ENCODE assay signal across 2 cellular contexts in the genomic region with DNA sequence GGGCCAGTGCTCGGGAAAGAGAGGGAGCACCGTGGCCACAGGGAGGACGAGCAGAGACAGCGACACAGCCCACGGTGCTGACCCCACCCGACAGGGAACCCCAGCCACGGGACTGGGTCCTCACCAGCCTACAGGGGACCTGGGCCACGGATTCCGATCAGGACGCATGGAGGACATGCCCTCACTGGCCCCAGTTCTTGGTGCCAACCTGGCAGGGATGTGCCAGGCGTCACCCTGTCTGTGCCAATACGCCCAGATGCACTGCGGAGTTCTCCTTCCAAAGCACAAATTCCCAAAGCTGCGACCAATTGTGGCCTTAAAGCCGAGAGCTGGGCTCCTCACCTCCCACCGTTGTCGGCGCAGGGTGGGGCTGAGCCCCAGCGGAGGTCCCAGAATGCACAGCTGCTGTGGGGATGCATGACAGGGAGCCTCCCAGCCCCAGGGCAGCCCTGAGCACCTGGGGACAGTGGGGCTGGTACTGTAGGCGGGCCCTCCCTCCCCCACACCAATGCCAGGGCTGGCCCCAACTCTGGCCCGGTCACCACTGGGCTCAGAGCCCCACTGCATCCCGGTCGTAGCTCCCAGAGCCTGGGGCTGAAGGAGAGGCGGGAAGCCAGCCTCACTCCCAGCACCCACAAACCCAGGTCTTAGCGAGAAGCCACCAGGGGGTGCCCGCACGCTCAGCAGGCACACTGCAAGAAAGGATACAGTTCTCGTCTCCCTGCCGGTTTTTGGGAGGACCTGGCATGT.
A peak's percentile ranks its signal among the peaks of the same experiment; 100 is the strongest.
TF ChIP-seq lines count a peak whose summit lies in the region.

No MANE protein-coding gene starts in this region.

TF ChIP-seq in K562, 482 proteins besides CTCF, POLR2A, EP300 and RAD21:
- peak; percentile 78 for TF ChIP-seq SMC3 (conservative IDR thresholded peaks at IDR 0.05; ENCODE audit: insufficient read depth, low read depth, low read length)
- no peak for TF ChIP-seq ADNP (tag; IDR thresholded peaks at IDR 0.05)

TF ChIP-seq in HepG2, 621 proteins besides CTCF, POLR2A, EP300 and RAD21:
- TF ChIP-seq HOXA9 (CRISPR knock-in tag; IDR thresholded peaks at IDR 0.05; ENCODE audit: borderline replicate concordance), result no peak
- no peak for TF ChIP-seq GTF2F1 (IDR thresholded peaks at IDR 0.05; ENCODE audit: low read length)
- TF ChIP-seq SNRNP70 (IDR thresholded peaks at IDR 0.05; ENCODE audit: low read depth, low read length), result no peak
- TF ChIP-seq HNRNPLL (IDR thresholded peaks at IDR 0.05; ENCODE audit: low read depth, low read length, poor library complexity, severe bottlenecking), result peak; percentile 20
- TF ChIP-seq, protein P1, sequence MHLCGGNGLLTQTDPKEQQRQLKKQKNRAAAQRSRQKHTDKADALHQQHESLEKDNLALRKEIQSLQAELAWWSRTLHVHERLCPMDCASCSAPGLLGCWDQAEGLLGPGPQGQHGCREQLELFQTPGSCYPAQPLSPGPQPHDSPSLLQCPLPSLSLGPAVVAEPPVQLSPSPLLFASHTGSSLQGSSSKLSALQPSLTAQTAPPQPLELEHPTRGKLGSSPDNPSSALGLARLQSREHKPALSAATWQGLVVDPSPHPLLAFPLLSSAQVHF (CRISPR knock-in tag; IDR thresholded peaks at IDR 0.05), result no peak
- TF ChIP-seq, protein P2, sequence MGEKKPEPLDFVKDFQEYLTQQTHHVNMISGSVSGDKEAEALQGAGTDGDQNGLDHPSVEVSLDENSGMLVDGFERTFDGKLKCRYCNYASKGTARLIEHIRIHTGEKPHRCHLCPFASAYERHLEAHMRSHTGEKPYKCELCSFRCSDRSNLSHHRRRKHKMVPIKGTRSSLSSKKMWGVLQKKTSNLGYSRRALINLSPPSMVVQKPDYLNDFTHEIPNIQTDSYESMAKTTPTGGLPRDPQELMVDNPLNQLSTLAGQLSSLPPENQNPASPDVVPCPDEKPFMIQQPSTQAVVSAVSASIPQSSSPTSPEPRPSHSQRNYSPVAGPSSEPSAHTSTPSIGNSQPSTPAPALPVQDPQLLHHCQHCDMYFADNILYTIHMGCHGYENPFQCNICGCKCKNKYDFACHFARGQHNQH (CRISPR knock-in tag; IDR thresholded peaks at IDR 0.05), result no peak
- 0 out of 2 replicates have a peak, but pooled peaks have one; percentile 25 for TF ChIP-seq HNRNPL (IDR thresholded peaks at IDR 0.05; ENCODE audit: low read depth, low read length)
- no peak for TF ChIP-seq HNF4A (CRISPR knock-in tag; IDR thresholded peaks at IDR 0.05)
- TF ChIP-seq, protein P3, sequence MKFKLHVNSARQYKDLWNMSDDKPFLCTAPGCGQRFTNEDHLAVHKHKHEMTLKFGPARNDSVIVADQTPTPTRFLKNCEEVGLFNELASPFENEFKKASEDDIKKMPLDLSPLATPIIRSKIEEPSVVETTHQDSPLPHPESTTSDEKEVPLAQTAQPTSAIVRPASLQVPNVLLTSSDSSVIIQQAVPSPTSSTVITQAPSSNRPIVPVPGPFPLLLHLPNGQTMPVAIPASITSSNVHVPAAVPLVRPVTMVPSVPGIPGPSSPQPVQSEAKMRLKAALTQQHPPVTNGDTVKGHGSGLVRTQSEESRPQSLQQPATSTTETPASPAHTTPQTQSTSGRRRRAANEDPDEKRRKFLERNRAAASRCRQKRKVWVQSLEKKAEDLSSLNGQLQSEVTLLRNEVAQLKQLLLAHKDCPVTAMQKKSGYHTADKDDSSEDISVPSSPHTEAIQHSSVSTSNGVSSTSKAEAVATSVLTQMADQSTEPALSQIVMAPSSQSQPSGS (CRISPR knock-in tag; IDR thresholded peaks at IDR 0.05), result no peak
- TF ChIP-seq, protein P4, sequence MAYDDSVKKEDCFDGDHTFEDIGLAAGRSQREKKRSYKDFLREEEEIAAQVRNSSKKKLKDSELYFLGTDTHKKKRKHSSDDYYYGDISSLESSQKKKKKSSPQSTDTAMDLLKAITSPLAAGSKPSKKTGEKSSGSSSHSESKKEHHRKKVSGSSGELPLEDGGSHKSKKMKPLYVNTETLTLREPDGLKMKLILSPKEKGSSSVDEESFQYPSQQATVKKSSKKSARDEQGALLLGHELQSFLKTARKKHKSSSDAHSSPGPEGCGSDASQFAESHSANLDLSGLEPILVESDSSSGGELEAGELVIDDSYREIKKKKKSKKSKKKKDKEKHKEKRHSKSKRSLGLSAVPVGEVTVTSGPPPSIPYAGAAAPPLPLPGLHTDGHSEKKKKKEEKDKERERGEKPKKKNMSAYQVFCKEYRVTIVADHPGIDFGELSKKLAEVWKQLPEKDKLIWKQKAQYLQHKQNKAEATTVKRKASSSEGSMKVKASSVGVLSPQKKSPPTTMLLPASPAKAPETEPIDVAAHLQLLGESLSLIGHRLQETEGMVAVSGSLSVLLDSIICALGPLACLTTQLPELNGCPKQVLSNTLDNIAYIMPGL (CRISPR knock-in tag; IDR thresholded peaks at IDR 0.05; ENCODE audit: borderline replicate concordance in 1 of 2, low read depth in 1 of 2), result no peak
- 0 out of 2 replicates have a peak, but pooled peaks have one; percentile 1 for TF ChIP-seq AKAP8 (CRISPR knock-in tag; IDR thresholded peaks at IDR 0.05)
- TF ChIP-seq, protein P5, sequence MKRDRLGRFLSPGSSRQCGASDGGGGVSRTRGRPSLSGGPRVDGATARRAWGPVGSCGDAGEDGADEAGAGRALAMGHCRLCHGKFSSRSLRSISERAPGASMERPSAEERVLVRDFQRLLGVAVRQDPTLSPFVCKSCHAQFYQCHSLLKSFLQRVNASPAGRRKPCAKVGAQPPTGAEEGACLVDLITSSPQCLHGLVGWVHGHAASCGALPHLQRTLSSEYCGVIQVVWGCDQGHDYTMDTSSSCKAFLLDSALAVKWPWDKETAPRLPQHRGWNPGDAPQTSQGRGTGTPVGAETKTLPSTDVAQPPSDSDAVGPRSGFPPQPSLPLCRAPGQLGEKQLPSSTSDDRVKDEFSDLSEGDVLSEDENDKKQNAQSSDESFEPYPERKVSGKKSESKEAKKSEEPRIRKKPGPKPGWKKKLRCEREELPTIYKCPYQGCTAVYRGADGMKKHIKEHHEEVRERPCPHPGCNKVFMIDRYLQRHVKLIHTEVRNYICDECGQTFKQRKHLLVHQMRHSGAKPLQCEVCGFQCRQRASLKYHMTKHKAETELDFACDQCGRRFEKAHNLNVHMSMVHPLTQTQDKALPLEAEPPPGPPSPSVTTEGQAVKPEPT (CRISPR knock-in tag; IDR thresholded peaks at IDR 0.05; ENCODE audit: low read depth), result no peak
- no peak for TF ChIP-seq U2AF1 (optimal IDR thresholded peaks at IDR 0.05; ENCODE audit: low read depth, low read length)
- TF ChIP-seq AGO2 (optimal IDR thresholded peaks at IDR 0.05; ENCODE audit: low read depth, low read length), result peak; percentile 64
- TF ChIP-seq STAT5B (CRISPR knock-in tag; IDR thresholded peaks at IDR 0.05), result no peak
- TF ChIP-seq SP4 (CRISPR knock-in tag; IDR thresholded peaks at IDR 0.05), result no peak
- no peak for TF ChIP-seq KLF15 (CRISPR knock-in tag; IDR thresholded peaks at IDR 0.05; ENCODE audit: borderline replicate concordance)
- no peak for TF ChIP-seq ZNF230 (CRISPR knock-in tag; IDR thresholded peaks at IDR 0.05)
- no peak for TF ChIP-seq ZC3H4 (CRISPR knock-in tag; IDR thresholded peaks at IDR 0.05; ENCODE audit: borderline replicate concordance)
- TF ChIP-seq FOXA3 (CRISPR knock-in tag; IDR thresholded peaks at IDR 0.05), result no peak
- TF ChIP-seq, protein P6, sequence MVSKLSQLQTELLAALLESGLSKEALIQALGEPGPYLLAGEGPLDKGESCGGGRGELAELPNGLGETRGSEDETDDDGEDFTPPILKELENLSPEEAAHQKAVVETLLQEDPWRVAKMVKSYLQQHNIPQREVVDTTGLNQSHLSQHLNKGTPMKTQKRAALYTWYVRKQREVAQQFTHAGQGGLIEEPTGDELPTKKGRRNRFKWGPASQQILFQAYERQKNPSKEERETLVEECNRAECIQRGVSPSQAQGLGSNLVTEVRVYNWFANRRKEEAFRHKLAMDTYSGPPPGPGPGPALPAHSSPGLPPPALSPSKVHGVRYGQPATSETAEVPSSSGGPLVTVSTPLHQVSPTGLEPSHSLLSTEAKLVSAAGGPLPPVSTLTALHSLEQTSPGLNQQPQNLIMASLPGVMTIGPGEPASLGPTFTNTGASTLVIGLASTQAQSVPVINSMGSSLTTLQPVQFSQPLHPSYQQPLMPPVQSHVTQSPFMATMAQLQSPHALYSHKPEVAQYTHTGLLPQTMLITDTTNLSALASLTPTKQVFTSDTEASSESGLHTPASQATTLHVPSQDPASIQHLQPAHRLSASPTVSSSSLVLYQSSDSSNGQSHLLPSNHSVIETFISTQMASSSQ (IDR thresholded peaks at IDR 0.05; ENCODE audit: low read depth), result no peak
- TF ChIP-seq, protein P6 (CRISPR knock-in tag; IDR thresholded peaks at IDR 0.05; ENCODE audit: borderline replicate concordance), result no peak
- no peak for TF ChIP-seq ARID2 (CRISPR knock-in tag; IDR thresholded peaks at IDR 0.05; ENCODE audit: borderline replicate concordance)
- TF ChIP-seq ZNF367 (CRISPR knock-in tag; IDR thresholded peaks at IDR 0.05; ENCODE audit: borderline replicate concordance), result no peak
- 0 out of 2 replicates have a peak, but pooled peaks have one; percentile 27 for TF ChIP-seq RBFOX2 (IDR thresholded peaks at IDR 0.05; ENCODE audit: low read depth, low read length)
- TF ChIP-seq, protein P7, sequence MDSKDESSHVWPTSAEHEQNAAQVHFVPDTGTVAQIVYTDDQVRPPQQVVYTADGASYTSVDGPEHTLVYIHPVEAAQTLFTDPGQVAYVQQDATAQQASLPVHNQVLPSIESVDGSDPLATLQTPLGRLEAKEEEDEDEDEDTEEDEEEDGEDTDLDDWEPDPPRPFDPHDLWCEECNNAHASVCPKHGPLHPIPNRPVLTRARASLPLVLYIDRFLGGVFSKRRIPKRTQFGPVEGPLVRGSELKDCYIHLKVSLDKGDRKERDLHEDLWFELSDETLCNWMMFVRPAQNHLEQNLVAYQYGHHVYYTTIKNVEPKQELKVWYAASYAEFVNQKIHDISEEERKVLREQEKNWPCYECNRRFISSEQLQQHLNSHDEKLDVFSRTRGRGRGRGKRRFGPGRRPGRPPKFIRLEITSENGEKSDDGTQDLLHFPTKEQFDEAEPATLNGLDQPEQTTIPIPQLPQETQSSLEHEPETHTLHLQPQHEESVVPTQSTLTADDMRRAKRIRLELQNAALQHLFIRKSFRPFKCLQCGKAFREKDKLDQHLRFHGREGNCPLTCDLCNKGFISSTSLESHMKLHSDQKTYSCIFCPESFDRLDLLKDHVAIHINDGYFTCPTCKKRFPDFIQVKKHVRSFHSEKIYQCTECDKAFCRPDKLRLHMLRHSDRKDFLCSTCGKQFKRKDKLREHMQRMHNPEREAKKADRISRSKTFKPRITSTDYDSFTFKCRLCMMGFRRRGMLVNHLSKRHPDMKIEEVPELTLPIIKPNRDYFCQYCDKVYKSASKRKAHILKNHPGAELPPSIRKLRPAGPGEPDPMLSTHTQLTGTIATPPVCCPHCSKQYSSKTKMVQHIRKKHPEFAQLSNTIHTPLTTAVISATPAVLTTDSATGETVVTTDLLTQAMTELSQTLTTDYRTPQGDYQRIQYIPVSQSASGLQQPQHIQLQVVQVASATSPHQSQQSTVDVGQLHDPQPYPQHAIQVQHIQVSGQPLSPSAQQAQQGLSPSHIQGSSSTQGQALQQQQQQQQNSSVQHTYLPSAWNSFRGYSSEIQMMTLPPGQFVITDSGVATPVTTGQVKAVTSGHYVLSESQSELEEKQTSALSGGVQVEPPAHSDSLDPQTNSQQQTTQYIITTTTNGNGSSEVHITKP (CRISPR knock-in tag; IDR thresholded peaks at IDR 0.05; ENCODE audit: low read depth), result no peak
